In the genomic region with DNA sequence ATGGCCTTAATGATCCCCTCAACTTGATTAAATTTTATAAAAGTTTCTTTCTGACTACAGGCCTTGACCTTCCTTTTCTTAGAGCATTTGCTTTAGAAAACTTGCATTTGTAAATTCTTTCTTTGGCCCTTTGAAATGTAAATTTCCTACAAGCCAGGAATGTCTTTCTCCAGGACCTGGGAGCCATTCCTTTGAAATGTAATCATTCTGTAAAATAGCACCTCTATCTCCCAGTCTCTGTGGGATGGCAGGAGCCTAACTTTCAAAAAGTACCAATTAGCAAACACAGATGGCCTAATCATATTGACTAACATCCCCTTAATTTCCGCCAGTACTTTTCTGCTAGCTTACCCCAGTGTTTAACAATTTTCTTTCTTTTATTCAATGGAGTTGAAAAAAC, we compare ENCODE assay signal across 15 cellular contexts.
"Had no signal": no experiment of that assay in that cellular context is flagged by ENCODE, and none has a peak within 500 bp of the region (broad histone marks: within the 10 kb centered on the region; RNA-seq: fewer than 3 reads in every experiment).

No MANE protein-coding gene starts in this region.

- H3K36me3 ChIP-seq: suprapubic skin, upper lobe of left lung had no signal

- H3K36me3 Mint-ChIP-seq: brain had no signal

- H3K27me3 ChIP-seq: suprapubic skin, upper lobe of left lung had no signal

- H3K9me3 Mint-ChIP-seq: brain had no signal

- H3K4me3 ChIP-seq: suprapubic skin, upper lobe of left lung had no signal

- H3K27me3 Mint-ChIP-seq: activated CD4-positive, alpha-beta T cell treated with anti-CD3 and anti-CD28 coated beads, Interleukin-2, amount 10 ng/mL, durations not matched to agents 7 days and 5 days; activated T-helper 17 cell treated with anti-CD3 and anti-CD28 coated beads, Interleukin-2, amount 50 U/mL, for 72 hours; brain had no signal

- H3K9me3 ChIP-seq: upper lobe of left lung had no signal

- H3K4me1 Mint-ChIP-seq: activated CD4-positive, alpha-beta T cell treated with anti-CD3 and anti-CD28 coated beads, Interleukin-2, amount 10 ng/mL, durations not matched to agents 7 days and 5 days; activated T-helper 17 cell treated with anti-CD3 and anti-CD28 coated beads, Interleukin-2, amount 50 U/mL, for 72 hours had no signal

- DNase-seq: activated CD4-positive, alpha-beta T cell treated with anti-CD3 and anti-CD28 coated beads, Interleukin-2, amount 10 ng/mL, durations not matched to agents 7 days and 5 days; activated naive CD4-positive, alpha-beta T cell treated with anti-CD3 and anti-CD28 coated beads, Interleukin-2, amount 50 U/mL, for 16 hours; activated T-cell treated with anti-CD3 and anti-CD28 coated beads for 4 hours; dermis blood vessel endothelial cell; hypothalamus; kidney glomerular epithelial cell; midbrain; nucleus accumbens; stimulated activated CD4-positive, alpha-beta T cell treated with anti-CD3 and anti-CD28 coated beads, Interleukin-2, amount 100 ng/mL, for 48 hours; stimulated activated naive CD4-positive, alpha-beta T cell treated with Interleukin-2 at 50 U/mL for 16 hours; upper lobe of left lung had no signal

- H3K27ac Mint-ChIP-seq: activated CD4-positive, alpha-beta T cell treated with anti-CD3 and anti-CD28 coated beads, Interleukin-2, amount 10 ng/mL, durations not matched to agents 7 days and 5 days; activated T-helper 17 cell treated with anti-CD3 and anti-CD28 coated beads, Interleukin-2, amount 50 U/mL, for 72 hours; T-helper 1 cell treated with Interleukin-12 subunit alpha and Interleukin-12 subunit beta and Interleukin-4 antibody, amounts not matched to agents 30 μg/mL and 1 μg/mL, for 36 hours had no signal

- H3K4me1 ChIP-seq: suprapubic skin, upper lobe of left lung had no signal

- H3K27ac ChIP-seq: suprapubic skin, upper lobe of left lung had no signal

- ATAC-seq: activated T-helper 17 cell treated with anti-CD3 and anti-CD28 coated beads, Interleukin-2, amount 50 U/mL, for 72 hours had no signal

- H3K4me3 Mint-ChIP-seq: activated CD4-positive, alpha-beta T cell treated with anti-CD3 and anti-CD28 coated beads, Interleukin-2, amount 10 ng/mL, durations not matched to agents 7 days and 5 days; activated T-helper 17 cell treated with anti-CD3 and anti-CD28 coated beads, Interleukin-2, amount 50 U/mL, for 72 hours; brain; T-helper 1 cell treated with Interleukin-12 subunit alpha and Interleukin-12 subunit beta and Interleukin-4 antibody, amounts not matched to agents 30 μg/mL and 1 μg/mL, for 36 hours had no signal
